Comparison of ENCODE assay signal across 33 cellular contexts in genomic region chr4:39232100-39232499, GRCh38.
"Had no signal": no experiment of that assay in that cellular context is flagged by ENCODE, and none has a peak within 500 bp of the region (broad histone marks: within the 10 kb centered on the region; RNA-seq: fewer than 3 reads in every experiment).

No MANE protein-coding gene starts in this region.

- H3K4me1 ChIP-seq: adrenal gland had no signal

- H3K4me3 ChIP-seq: adrenal gland, cardiac muscle cell had no signal

- H3K27me3 ChIP-seq: adrenal gland, cardiac muscle cell had no signal

- H3K27ac ChIP-seq: adrenal gland, cardiac muscle cell, VCaP had no signal

- ATAC-seq: activated CD8-positive, alpha-beta T cell treated with anti-CD3 and anti-CD28 coated beads for 36 hours; activated naive CD4-positive, alpha-beta T cell treated with anti-CD3 and anti-CD28 coated beads, Interleukin-2, amount 50 U/mL, for 72 hours; activated T-cell treated with anti-CD3 and anti-CD28 coated beads, Interleukin-2, amount 50 U/mL, for 4 hours; activated T-cell treated with anti-CD3 and anti-CD28 coated beads, Interleukin-2, amount 50 U/mL, for 72 hours; activated T-helper 17 cell treated with anti-CD3 and anti-CD28 coated beads, Interleukin-2, amount 50 U/mL, for 72 hours had no signal

- DNase-seq: activated B cell treated with CpG ODN at 0.5 μM for 24 hours; activated CD4-positive, alpha-beta memory T cell treated with anti-CD3 and anti-CD28 coated beads for 36 hours; activated CD4-positive, alpha-beta T cell treated with anti-CD3 and anti-CD28 coated beads for 4 hours; activated CD4-positive, alpha-beta T cell treated with anti-CD3 and anti-CD28 coated beads, Interleukin-2, amount 10 ng/mL, durations not matched to agents 24 days and 14 days; activated CD4-positive, alpha-beta T cell treated with anti-CD3 and anti-CD28 coated beads, Interleukin-2, amount 50 U/mL, for 1 hour; activated CD4-positive, alpha-beta T cell treated with anti-CD3 and anti-CD28 coated beads, Interleukin-2, amount 50 U/mL, for 4 hours; activated CD4-positive, CD25-positive, alpha-beta regulatory T cell treated with anti-CD3 and anti-CD28 coated beads, Interleukin-2, amount 50 U/mL, for 72 hours; activated CD8-positive, alpha-beta memory T cell treated with anti-CD3 and anti-CD28 coated beads, Interleukin-2, amount 50 U/mL, for 4 hours; activated CD8-positive, alpha-beta T cell treated with anti-CD3 and anti-CD28 coated beads for 36 hours; activated effector memory CD4-positive, alpha-beta T cell treated with anti-CD3 and anti-CD28 coated beads, Interleukin-2, amount 50 U/mL, for 16 hours; activated gamma-delta T cell treated with Interleukin-2 at 50 U/mL for 16 hours; activated naive CD4-positive, alpha-beta T cell; activated naive CD4-positive, alpha-beta T cell treated with anti-CD3 and anti-CD28 coated beads for 36 hours; activated naive CD4-positive, alpha-beta T cell treated with anti-CD3 and anti-CD28 coated beads, Interleukin-2, amount 50 U/mL, for 16 hours; activated naive CD8-positive, alpha-beta T cell treated with anti-CD3 and anti-CD28 coated beads for 36 hours; activated T-cell treated with anti-CD3 and anti-CD28 coated beads for 4 hours; activated T-cell treated with anti-CD3 and anti-CD28 coated beads, Interleukin-2, amount 50 U/mL, for 1 hour; activated T-cell treated with anti-CD3 and anti-CD28 coated beads, Interleukin-2, amount 50 U/mL, for 4 hours; activated T-cell treated with anti-CD3 and anti-CD28 coated beads, Interleukin-2, amount 50 U/mL, for 72 hours; adrenal gland; amniotic stem cell; aorta; caudate nucleus; T-helper 1 cell; T-helper 2 cell; T-helper 9 cell had no signal

- FAIRE-seq: astrocyte, bronchial epithelial cell, TTC549 had no signal

- H3K9me3 ChIP-seq: adrenal gland had no signal
